Comparison of ENCODE assay signal across 11 cellular contexts in the genomic region with DNA sequence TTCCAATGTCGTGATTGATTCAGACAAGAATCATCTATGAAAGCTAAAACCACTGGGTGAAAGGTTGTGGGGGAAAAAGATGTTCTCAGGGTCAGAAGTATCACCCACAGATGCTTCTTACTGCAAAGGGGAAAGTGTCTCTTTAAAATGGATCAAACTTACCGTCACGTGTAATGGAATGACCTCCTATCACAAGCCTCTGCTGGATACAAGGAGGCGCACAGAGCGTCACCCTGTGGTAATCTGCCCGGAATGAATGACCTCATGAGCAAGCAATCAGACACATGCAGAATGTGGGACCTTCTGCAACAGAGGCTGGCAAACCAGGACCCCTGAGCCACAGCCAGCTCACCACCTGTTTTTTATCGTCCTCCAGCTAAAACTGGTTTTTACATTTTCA. TPM values are rescaled to one million over a fixed set of nuclear protein-coding genes. Genes with fewer than 3 reads are reported as not detected.
DNase-seq lines count a peak whose midpoint lies in the region; ATAC-seq and TF ChIP-seq lines count a peak whose summit lies in the region.
"Had no signal": no experiment of that assay in that cellular context is flagged by ENCODE, and none has a peak within 500 bp of the region (broad histone marks: within the 10 kb centered on the region; RNA-seq: fewer than 3 reads in every experiment).

No MANE protein-coding gene starts in this region.

- H3K36me3 ChIP-seq in adrenal gland (replicated peaks in 1 of 2) = no peaks in the 10 kb centered on the region
- H3K36me3 ChIP-seq in left ventricle myocardium inferior = no peaks in the 10 kb centered on the region
- H3K36me3 ChIP-seq: esophagus squamous epithelium had no signal

- WGBS in adrenal gland, 4 donors = 62 to 70% (median 65%) methylated on average over 7 of the region's 7 CpGs

- H3K4me3 ChIP-seq in adrenal gland (no peak overlapping the region), left ventricle myocardium inferior (no peak overlapping the region)
- H3K4me3 ChIP-seq: esophagus squamous epithelium, smooth muscle cell had no signal

- H3K27me3 ChIP-seq in adrenal gland = no peaks in the 10 kb centered on the region
- no peaks in the 10 kb centered on the region for H3K27me3 ChIP-seq in left ventricle myocardium inferior (ENCODE audit: low read depth)

- DNase-seq in NCI-H82 (lab: John Stamatoyannopoulos, UW) = peak; percentile 61
- DNase-seq in NCI-H82 treated with DMSO at 0.1 percent for 48 hours (lab: John Stamatoyannopoulos, UW; ENCODE audit: unreplicated experiment) = no peak
- peak in 6 of 7 donors; percentile 22 to 65 (median 33) for DNase-seq in adrenal gland
- peak; percentile 64 for DNase-seq in left ventricle myocardium inferior
- DNase-seq in ureter (ENCODE audit: low spot score) = peak; percentile 55
- no peak for DNase-seq in NCI-H345 treated with DMSO at 0.1 percent for 48 hours (lab: John Stamatoyannopoulos, UW; ENCODE audit: unreplicated experiment)
- DNase-seq: esophagus squamous epithelium; stimulated activated CD8-positive, alpha-beta memory T cell treated with anti-CD3 and anti-CD28 coated beads, Interleukin-4, amount 100 ng/mL, for 48 hours had no signal

- ATAC-seq in GM21825 (IDR thresholded peaks at IDR 0.05; ENCODE audit: unreplicated experiment) (no peak), HG02798 (IDR thresholded peaks at IDR 0.05; ENCODE audit: poor library complexity, unreplicated experiment) (no peak)

- no peaks in the 10 kb centered on the region for H3K9me3 ChIP-seq in adrenal gland (replicated peaks in 1 of 3)
- H3K9me3 ChIP-seq in left ventricle myocardium inferior (replicated peaks) = no peaks in the 10 kb centered on the region
- H3K9me3 ChIP-seq: esophagus squamous epithelium had no signal

- TF ChIP-seq POLR2A in adrenal gland (IDR thresholded peaks at IDR 0.05) = no peak

- H3K27ac ChIP-seq in adrenal gland (no peak overlapping the region), left ventricle myocardium inferior (replicated peaks) (no peak overlapping the region)
- H3K27ac ChIP-seq: esophagus squamous epithelium had no signal

- H3K4me1 ChIP-seq in adrenal gland (replicated peaks in 1 of 2) (no peaks in the 10 kb centered on the region), left ventricle myocardium inferior (no peaks in the 10 kb centered on the region)

- TF ChIP-seq CTCF in adrenal gland (IDR thresholded peaks at IDR 0.05) (no peak), left ventricle myocardium inferior (IDR thresholded peaks at IDR 0.05; ENCODE audit: borderline replicate concordance) (no peak)

- intact Hi-C loops in adrenal gland (cut with DNase I) = no loop called here
- intact Hi-C loops in left ventricle myocardium inferior (cut with micrococcal nuclease) = no loop called here

RNA-seq across cellular contexts. Expression of gene WIPF3, which starts 33.0 kb away (rescaled TPM):
- total RNA-seq in adrenal gland (1 to 10 TPM; 1.3 to 7.7 (median 5.2) TPM), left ventricle myocardium inferior (8.0 TPM), ureter (2.3 TPM)
- 10 to 100 TPM in 2 of 3 donors, 1 to 10 TPM in 1; 4.5 to 16.0 (median 13.6) TPM for polyA plus RNA-seq in adrenal gland
- polyA plus RNA-seq: smooth muscle cell had no signal

Comparison
In these comparisons a context has a peak if more than half of its experiments do, and no peak if none do; other contexts are left out.
1. DNase-seq: peak in NCI-H82 (single experiment), adrenal gland (6 of 7), left ventricle myocardium inferior (single experiment) and ureter (single experiment); none in NCI-H82 treated with DMSO at 0.1 percent for 48 hours (single experiment) and NCI-H345 treated with DMSO at 0.1 percent for 48 hours (single experiment).